Comparison of ENCODE assay signal across 1 cellular context in the genomic region with DNA sequence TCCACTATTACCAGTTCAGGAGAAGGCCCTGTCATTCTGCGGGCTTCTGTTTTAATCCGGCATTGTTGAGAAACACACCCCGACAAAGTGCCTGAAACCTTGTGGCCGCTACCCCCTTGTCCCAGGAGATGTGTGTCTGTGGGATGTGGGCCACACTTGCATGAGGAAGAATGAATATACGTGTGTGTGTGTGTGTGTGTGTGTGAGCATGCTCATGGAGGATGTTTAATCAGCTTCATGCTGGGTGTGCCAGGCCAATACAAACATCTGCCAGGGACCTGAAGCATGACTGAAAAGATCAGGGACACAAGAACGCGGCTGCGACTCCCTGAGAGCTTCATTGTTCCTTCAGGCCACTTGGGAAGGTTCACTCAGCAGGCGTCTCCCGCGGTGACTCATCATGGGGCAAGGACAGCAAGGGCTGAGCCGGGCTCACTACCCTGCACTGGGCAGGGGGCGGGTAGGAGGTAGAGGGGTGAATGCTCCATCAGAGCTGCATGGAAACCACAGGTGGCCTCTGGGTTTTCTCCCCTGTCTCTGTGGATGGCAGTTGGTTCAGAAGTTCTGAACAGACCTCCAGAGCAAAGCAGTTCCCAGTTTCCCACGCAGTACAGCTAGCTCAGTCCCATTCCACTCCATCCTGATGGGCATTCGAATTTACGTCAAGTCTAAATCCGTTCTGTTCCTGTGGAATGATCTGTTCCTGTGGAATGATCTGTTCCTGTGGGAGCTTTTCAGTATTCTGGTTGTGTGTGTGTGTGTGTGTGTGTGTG.
TF ChIP-seq lines count a peak whose summit lies in the region.

No MANE protein-coding gene starts in this region.

TF ChIP-seq in K562, 482 proteins besides CTCF, POLR2A, EP300 and RAD21 (continued from another document and continues in another):
- TF ChIP-seq ZNF668 (CRISPR knock-in tag; IDR thresholded peaks at IDR 0.05) (no peak), ZNF76 (CRISPR knock-in tag; IDR thresholded peaks at IDR 0.05; ENCODE audit: borderline replicate concordance) (peak; percentile 64; the same call in 1 of the 2 replicates), ZBTB40 (IDR thresholded peaks at IDR 0.05) (no peak), ZBTB40 (CRISPR knock-in tag; IDR thresholded peaks at IDR 0.05) (no peak), NRF1 (conservative IDR thresholded peaks at IDR 0.05 in 1 of 2, IDR thresholded peaks at IDR 0.05 in 1 of 2) (peak in 1 of 2 experiments; percentile 39; a peak in 2 of 4 replicates), CREB1 (IDR thresholded peaks at IDR 0.05) (no peak), CREB1 (CRISPR knock-in tag; IDR thresholded peaks at IDR 0.05) (no peak), ZNF592 (IDR thresholded peaks at IDR 0.05) (peak; percentile 86), RBBP5 (IDR thresholded peaks at IDR 0.05; ENCODE audit: borderline replicate concordance, insufficient read depth, low read length, poor library complexity, severe bottlenecking) (no peak), JUN (IDR thresholded peaks at IDR 0.05; ENCODE audit: borderline replicate concordance, low read depth, low read length) (peak; percentile 77), JUN (CRISPR knock-in tag; IDR thresholded peaks at IDR 0.05; ENCODE audit: borderline replicate concordance) (no peak), NONO (IDR thresholded peaks at IDR 0.05; ENCODE audit: low read depth in 2 of 2, low read length in 1 of 2) (no peak), MCM2 (IDR thresholded peaks at IDR 0.05; ENCODE audit: low read depth) (no peak), ZBTB2 (IDR thresholded peaks at IDR 0.05) (peak; percentile 29; the same call in 1 of the 2 replicates), NFE2 (IDR thresholded peaks at IDR 0.05; ENCODE audit: low read depth) (peak; percentile 73), ZNF449 (CRISPR knock-in tag; IDR thresholded peaks at IDR 0.05) (no peak), RBFOX2 (IDR thresholded peaks at IDR 0.05; ENCODE audit: low read depth, low read length) (peak; percentile 45; the same call in 1 of the 2 replicates), SAP30 (IDR thresholded peaks at IDR 0.05; ENCODE audit: borderline replicate concordance, insufficient read depth, low read depth, low read length, poor library complexity, severe bottlenecking) (peak; percentile 23), ZNF766 (CRISPR knock-in tag; conservative IDR thresholded peaks at IDR 0.05) (peak; percentile 78; the same call in 1 of the 2 replicates), HEY1 (CRISPR knock-in tag; IDR thresholded peaks at IDR 0.05; ENCODE audit: borderline replicate concordance) (no peak), ESRRA (IDR thresholded peaks at IDR 0.05; ENCODE audit: borderline replicate concordance, low read depth) (0 out of 2 replicates have a peak, but pooled peaks have one; percentile 11), ZBTB17 (CRISPR knock-in tag; IDR thresholded peaks at IDR 0.05) (0 out of 2 replicates have a peak, but pooled peaks have one; percentile 17), DPF2 (IDR thresholded peaks at IDR 0.05) (peak; percentile 69), MAZ (CRISPR knock-in tag; conservative IDR thresholded peaks at IDR 0.05 in 1 of 2, IDR thresholded peaks at IDR 0.05 in 1 of 2) (peak in 1 of 2 experiments; percentile 15; a peak in 1 of 4 replicates), JUND (IDR thresholded peaks at IDR 0.05; ENCODE audit: borderline replicate concordance, low read depth, low read length) (peak; percentile 96), JUND (tag; IDR thresholded peaks at IDR 0.05; ENCODE audit: borderline replicate concordance, low read depth, low read length) (peak; percentile 95; the same call in 2 of the 3 replicates), HOXB6 (CRISPR knock-in tag; IDR thresholded peaks at IDR 0.05; ENCODE audit: borderline replicate concordance) (no peak), ATF4 (CRISPR knock-in tag; IDR thresholded peaks at IDR 0.05) (no peak), GTF2A2 (tag; IDR thresholded peaks at IDR 0.05) (no peak), THRAP3 (IDR thresholded peaks at IDR 0.05; ENCODE audit: borderline replicate concordance) (no peak), FOXO4 (CRISPR knock-in tag; IDR thresholded peaks at IDR 0.05) (no peak), ZNF143 (CRISPR knock-in tag; IDR thresholded peaks at IDR 0.05) (no peak), ZNF354B (CRISPR knock-in tag; IDR thresholded peaks at IDR 0.05) (no peak), MTF1 (CRISPR knock-in tag; IDR thresholded peaks at IDR 0.05; ENCODE audit: borderline replicate concordance) (no peak), PPARD (CRISPR knock-in tag; IDR thresholded peaks at IDR 0.05) (no peak), NBN (IDR thresholded peaks at IDR 0.05; ENCODE audit: low read depth) (0 out of 2 replicates have a peak, but pooled peaks have one; percentile 40)
- TF ChIP-seq, protein P1, sequence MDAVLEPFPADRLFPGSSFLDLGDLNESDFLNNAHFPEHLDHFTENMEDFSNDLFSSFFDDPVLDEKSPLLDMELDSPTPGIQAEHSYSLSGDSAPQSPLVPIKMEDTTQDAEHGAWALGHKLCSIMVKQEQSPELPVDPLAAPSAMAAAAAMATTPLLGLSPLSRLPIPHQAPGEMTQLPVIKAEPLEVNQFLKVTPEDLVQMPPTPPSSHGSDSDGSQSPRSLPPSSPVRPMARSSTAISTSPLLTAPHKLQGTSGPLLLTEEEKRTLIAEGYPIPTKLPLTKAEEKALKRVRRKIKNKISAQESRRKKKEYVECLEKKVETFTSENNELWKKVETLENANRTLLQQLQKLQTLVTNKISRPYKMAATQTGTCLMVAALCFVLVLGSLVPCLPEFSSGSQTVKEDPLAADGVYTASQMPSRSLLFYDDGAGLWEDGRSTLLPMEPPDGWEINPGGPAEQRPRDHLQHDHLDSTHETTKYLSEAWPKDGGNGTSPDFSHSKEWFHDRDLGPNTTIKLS (IDR thresholded peaks at IDR 0.05; ENCODE audit: borderline replicate concordance, low read depth) = no peak
